Comparison of ENCODE assay signal across 8 cellular contexts in genomic region chr4:121370729-121371325, GRCh38. TPM values are rescaled to one million over a fixed set of nuclear protein-coding genes. Genes with fewer than 3 reads are reported as not detected.
A peak's percentile ranks its signal among the peaks of the same experiment; 100 is the strongest.
DNase-seq lines count a peak whose midpoint lies in the region; ATAC-seq and TF ChIP-seq lines count a peak whose summit lies in the region.

No MANE protein-coding gene starts in this region.

- H3K9me3 ChIP-seq in mammary epithelial cell (replicated peaks; ENCODE audit: insufficient read depth, low read length) (no peaks in the 10 kb centered on the region), testis (no peaks in the 10 kb centered on the region)

- dilution Hi-C loops in mammary epithelial cell (cut with HindIII; ENCODE audit: low sequenced_read_pairs) = no loop called here

- TF ChIP-seq CTCF in HFF-Myc (IDR thresholded peaks at IDR 0.05; ENCODE audit: low read depth, low read length, missing control alignments) (peak; percentile 50), mammary epithelial cell (conservative IDR thresholded peaks at IDR 0.05 in 1 of 2, IDR thresholded peaks at IDR 0.05 in 1 of 2; ENCODE audit: extremely low read depth in 1 of 2, insufficient read depth in 1 of 2, low read depth in 1 of 2, low read length in 2 of 2) (peak; percentile 59 to 71), testis (IDR thresholded peaks at IDR 0.05) (peak; percentile 29 to 70 (median 58))

- peaks cover 43% of the 10 kb centered on the region for H3K79me2 ChIP-seq in mammary epithelial cell (ENCODE audit: insufficient read depth, low read length)

- H3K36me3 ChIP-seq in mammary epithelial cell (ENCODE audit: insufficient read depth, low read length) = no peaks in the 10 kb centered on the region
- no peaks in the 10 kb centered on the region for H3K36me3 ChIP-seq in testis (ENCODE audit: low read depth, missing control alignments)

- H3K4me2 ChIP-seq in mammary epithelial cell (ENCODE audit: insufficient read depth, low read depth, low read length) = no peak overlapping the region

- no peak overlapping the region for H3K4me3 ChIP-seq in HFF-Myc (replicated peaks; ENCODE audit: low read depth, low read length)
- H3K4me3 ChIP-seq in mammary epithelial cell (replicated peaks in 1 of 3; ENCODE audit: insufficient read depth in 1 of 3, low read depth in 2 of 3, low read length in 3 of 3) = no peak overlapping the region
- H3K4me3 ChIP-seq in testis = no peak overlapping the region

- H4K20me1 ChIP-seq in mammary epithelial cell (ENCODE audit: insufficient read depth, low read length) = no peaks in the 10 kb centered on the region

- no peaks in the 10 kb centered on the region for H3K27me3 ChIP-seq in mammary epithelial cell (ENCODE audit: insufficient read depth, low read length)
- no peaks in the 10 kb centered on the region for H3K27me3 ChIP-seq in testis

- no peak overlapping the region for H2AFZ ChIP-seq in mammary epithelial cell (ENCODE audit: low read depth, low read length)

- H3K27ac ChIP-seq in mammary epithelial cell (ENCODE audit: insufficient read depth, low read depth, low read length) (no peak overlapping the region), testis (no peak overlapping the region)

- H3K4me1 ChIP-seq in mammary epithelial cell (ENCODE audit: insufficient read depth, low read length) (peaks cover 30% of the 10 kb centered on the region), testis (no peaks in the 10 kb centered on the region)

- 0% methylated on average over 1 of the region's 1 CpG for WGBS in mammary epithelial cell (ENCODE audit: low coverage, missing lambda C conversion rate)
- WGBS in testis, 2 donors = 86 to 87% methylated on average over 1 of the region's 1 CpG

- peak; percentile 45 for DNase-seq in DMS 273 (lab: John Stamatoyannopoulos, UW; ENCODE audit: unreplicated experiment)
- no peak for DNase-seq in DMS 273 treated with DMSO at 0.1 percent for 48 hours (lab: John Stamatoyannopoulos, UW)
- no peak for DNase-seq in HFF-Myc (ENCODE audit: extremely low read depth, low read depth)
- peak; percentile 70 for DNase-seq in OCI-M1 (lab: John Stamatoyannopoulos, UW)
- DNase-seq in mammary epithelial cell = peak; percentile 28
- DNase-seq in left lobe of liver (ENCODE audit: low spot score) = no peak
- peak; percentile 72 for DNase-seq in testis
- no peak for DNase-seq in DMS79 treated with DMSO at 0.1 percent for 48 hours (lab: John Stamatoyannopoulos, UW)

- TF ChIP-seq POLR2A in testis (IDR thresholded peaks at IDR 0.05) = no peak

- intact Hi-C loops in mammary epithelial cell (cut with micrococcal nuclease) (loop anchor here (1.0 to 10.0 kb wide), 5 partner anchors 50 to 434 kb away; partner anchors contain the start of gene EXOSC9), testis (cut with DNase I; ENCODE audit: low total_unique reads) (loop anchor here (5.0 kb wide), 1 partner anchor 286 kb away; no protein-coding TSS in a partner anchor)

- ATAC-seq in left lobe of liver = peak; percentile 66

- CTCF ChIA-PET in mammary epithelial cell (lab: Charles Lee; ENCODE audit: low non-redundant PET) = interaction anchor here (0.6 to 1.5 kb wide), 4 partner anchors 9 to 327 kb away, joined by 4 to 23 read pairs (median 5); no protein-coding TSS in a partner anchor

- BruUV-seq in mammary epithelial cell (replicated peaks; lab: Mats Ljungman, UMichigan) = no TSS peak

- H3K9ac ChIP-seq in mammary epithelial cell (ENCODE audit: insufficient read depth, low read length) = no peak overlapping the region

- in situ Hi-C loops in mammary epithelial cell (cut with MboI; ENCODE audit: low sequenced_read_pairs in 2 of 2) = loop anchor here in 1 of 2 donors (25.0 kb wide), 1 partner anchor 291 kb away; no protein-coding TSS in a partner anchor

RNA-seq across cellular contexts. Expression of gene QRFPR, which starts 10.0 kb away (rescaled TPM):
- total RNA-seq in mammary epithelial cell (1 to 10 TPM; 4.3 to 7.8 TPM), left lobe of liver (not detected), testis (1 to 10 TPM in 1 of 2 donors, under 1 TPM in 1; 0.93 to 2.4 TPM)
- polyA plus RNA-seq in mammary epithelial cell (11.9 TPM), testis (ENCODE audit: insufficient read depth, low read depth, low replicate concordance) (0.54 TPM)
- polyA minus RNA-seq in mammary epithelial cell = 10.3 TPM

Comparison
In these comparisons a context has a peak if more than half of its experiments do, and no peak if none do; other contexts are left out.
1. DNase-seq: peak in DMS 273 (single experiment), OCI-M1 (single experiment), mammary epithelial cell (single experiment) and testis (single experiment); none in DMS 273 treated with DMSO at 0.1 percent for 48 hours (single experiment), HFF-Myc (single experiment), left lobe of liver (single experiment) and DMS79 treated with DMSO at 0.1 percent for 48 hours (single experiment).
2. Peak in every context shown above with its lines, with median percentiles within 50 percentile points of each other: CTCF ChIP-seq.